23 cellular contexts compared by ENCODE assay signal in the genomic region with DNA sequence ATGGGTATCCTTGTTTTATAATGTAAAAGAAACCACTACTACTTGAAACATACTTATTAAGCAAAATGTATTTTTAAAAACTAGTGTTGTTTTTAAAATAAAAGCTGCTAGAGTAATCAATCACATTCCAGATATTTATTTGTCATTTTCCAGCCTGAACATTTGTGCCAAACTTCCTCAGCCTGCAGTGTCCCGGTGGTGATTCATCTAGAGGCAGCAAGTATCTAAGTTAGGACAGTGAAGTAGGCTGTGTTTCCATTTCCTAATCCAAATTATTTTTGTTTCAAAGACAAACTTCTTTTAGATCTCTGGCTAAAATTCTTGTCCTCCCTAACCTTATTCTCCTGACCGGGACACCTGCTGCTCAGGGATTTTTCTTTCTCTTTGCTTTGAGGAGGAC. TPM values are rescaled to one million over a fixed set of nuclear protein-coding genes. Genes with fewer than 3 reads are reported as not detected.
A peak's percentile ranks its signal among the peaks of the same experiment; 100 is the strongest.
DNase-seq lines count a peak whose midpoint lies in the region; TF ChIP-seq lines count a peak whose summit lies in the region.
"Had no signal": no experiment of that assay in that cellular context is flagged by ENCODE, and none has a peak within 500 bp of the region (broad histone marks: within the 10 kb centered on the region; RNA-seq: fewer than 3 reads in every experiment).

No MANE protein-coding gene starts in this region.

- peaks cover 10 to 14% of the 10 kb centered on the region in 2 experiments for H3K36me3 ChIP-seq in SK-N-SH (replicated peaks in 1 of 2; ENCODE audit: control insufficient read depth in 1 of 2, insufficient read depth in 2 of 2, low read length in 1 of 2)
- H3K36me3 ChIP-seq in ovary, result no peaks in the 10 kb centered on the region
- H3K36me3 ChIP-seq: BLaER1 treated with 17β-estradiol and CSF1 and Interleukin-3, amounts not matched to agents 10 nM and 100 nM; Peyer's patch; SJSA1 had no signal

- no peak for TF ChIP-seq RAD21 in SK-N-SH (IDR thresholded peaks at IDR 0.05; ENCODE audit: low read length)

- POLR2A ChIA-PET in SK-N-SH (lab: Yijun Ruan, JAX), result no interaction called here

- no peaks in the 10 kb centered on the region for H3K4me1 Mint-ChIP-seq in endothelial cell (ENCODE audit: unreplicated experiment)

- TF ChIP-seq POLR2A in ovary (IDR thresholded peaks at IDR 0.05), result no peak

- no peak overlapping the region for H3K9ac ChIP-seq in SK-N-SH
- H3K9ac ChIP-seq: BLaER1 treated with 17β-estradiol and CSF1 and Interleukin-3, amounts not matched to agents 10 nM and 100 nM had no signal

- H3K36me3 Mint-ChIP-seq in endothelial cell (ENCODE audit: low read depth, unreplicated experiment), result no peaks in the 10 kb centered on the region
- H3K36me3 Mint-ChIP-seq: CD8-positive, alpha-beta T cell had no signal

- no peaks in the 10 kb centered on the region for H3K4me1 ChIP-seq in SK-N-SH (ENCODE audit: control insufficient read depth in 1 of 2, insufficient read depth in 2 of 2, low read depth in 1 of 2, low read length in 1 of 2)
- no peaks in the 10 kb centered on the region for H3K4me1 ChIP-seq in ovary (ENCODE audit: insufficient read depth)
- H3K4me1 ChIP-seq: BLaER1 treated with 17β-estradiol and CSF1 and Interleukin-3, amounts not matched to agents 10 nM and 100 nM; Peyer's patch; SJSA1 had no signal

- no peaks in the 10 kb centered on the region for H3K79me2 ChIP-seq in SK-N-SH (ENCODE audit: insufficient read depth)

- H3K4me3 ChIP-seq in SK-N-SH (ENCODE audit: low read depth in 2 of 2, low read length in 1 of 2) (no peak overlapping the region), fibroblast of the aortic adventitia (ENCODE audit: low read depth, low read length) (no peak overlapping the region), ovary (no peak overlapping the region)
- H3K4me3 ChIP-seq: BLaER1 treated with 17β-estradiol and CSF1 and Interleukin-3, amounts not matched to agents 10 nM and 100 nM; Peyer's patch; SJSA1 had no signal

- H2AFZ ChIP-seq in SK-N-SH (ENCODE audit: low read depth), result no peak overlapping the region

- H3K9me2 ChIP-seq in SK-N-SH, result no peaks in the 10 kb centered on the region

- no peaks in the 10 kb centered on the region for H3K9me3 ChIP-seq in SK-N-SH
- no peaks in the 10 kb centered on the region for H3K9me3 ChIP-seq in ovary
- H3K9me3 ChIP-seq: BLaER1 treated with 17β-estradiol and CSF1 and Interleukin-3, amounts not matched to agents 10 nM and 100 nM; Peyer's patch; SJSA1 had no signal

- 70% methylated on average over 2 of the region's 2 CpGs for WGBS in SK-N-SH (ENCODE audit: low lambda C conversion rate)
- 8 to 12% (median 8%) methylated on average over 2 of the region's 2 CpGs for WGBS in ovary, 3 donors

- H3K27me3 ChIP-seq in SK-N-SH (ENCODE audit: insufficient read depth) (no peaks in the 10 kb centered on the region), ovary (no peaks in the 10 kb centered on the region)
- H3K27me3 ChIP-seq: BLaER1 treated with 17β-estradiol and CSF1 and Interleukin-3, amounts not matched to agents 10 nM and 100 nM; Peyer's patch; SJSA1 had no signal

- H3K27ac ChIP-seq in SK-N-SH (ENCODE audit: low read depth in 2 of 2, low read length in 1 of 2) (no peak overlapping the region), ovary (no peak overlapping the region)
- H3K27ac ChIP-seq: BLaER1 treated with 17β-estradiol and CSF1 and Interleukin-3, amounts not matched to agents 10 nM and 100 nM; Peyer's patch; SJSA1 had no signal

- DNase-seq in AG08395 (ENCODE audit: low spot score), result peak; percentile 56
- DNase-seq in GM03348 (ENCODE audit: low spot score), result peak; percentile 55
- DNase-seq in SK-N-SH, result no peak
- DNase-seq in fibroblast of the aortic adventitia (ENCODE audit: low read depth), result peak; percentile 38
- no peak for DNase-seq in endothelial cell (ENCODE audit: low spot score)
- no peak for DNase-seq in HPDE6-E6E7 (ENCODE audit: extremely low spot score)
- DNase-seq in ovary, result no peak
- no peak for DNase-seq in activated CD8-positive, alpha-beta memory T cell treated with anti-CD3 and anti-CD28 coated beads, Interleukin-2, amount 50 U/mL, for 4 hours
- DNase-seq: Calu3; CD8-positive, alpha-beta T cell; MM.1S; NCI-H1092; NCI-H1436 treated with DMSO at 0.1 percent for 48 hours; NCI-H2029 treated with DMSO at 0.1 percent for 48 hours; NCI-H2171 treated with DMSO at 0.1 percent for 48 hours; NCI-H446 treated with DMSO at 0.1 percent for 48 hours; NCI-H69; Peyer's patch; SW 1271 had no signal

- no peaks in the 10 kb centered on the region for H3F3A ChIP-seq in SK-N-SH (replicated peaks; ENCODE audit: insufficient read depth)

- CTCF ChIA-PET in SK-N-SH (lab: Yijun Ruan, JAX), result interaction anchor here (0.6 kb wide), 1 partner anchor 55 kb away, joined by 3 read pairs; no protein-coding TSS in a partner anchor

- no peaks in the 10 kb centered on the region for H3K27me3 Mint-ChIP-seq in endothelial cell (ENCODE audit: unreplicated experiment)

- intact Hi-C loops in ovary (cut with DNase I), result no loop called here

- H4K20me1 ChIP-seq in SK-N-SH (ENCODE audit: insufficient read depth), result no peaks in the 10 kb centered on the region
- H4K20me1 ChIP-seq: BLaER1 treated with 17β-estradiol and CSF1 and Interleukin-3, amounts not matched to agents 10 nM and 100 nM had no signal

- H3K4me2 ChIP-seq in SK-N-SH, result no peak overlapping the region
- H3K4me2 ChIP-seq: BLaER1 treated with 17β-estradiol and CSF1 and Interleukin-3, amounts not matched to agents 10 nM and 100 nM had no signal

- H3K27ac Mint-ChIP-seq in endothelial cell (ENCODE audit: unreplicated experiment), result no peak overlapping the region
- H3K27ac Mint-ChIP-seq: CD8-positive, alpha-beta T cell had no signal

- TF ChIP-seq EP300 in SK-N-SH (IDR thresholded peaks at IDR 0.05; ENCODE audit: borderline replicate concordance in 1 of 2, low read depth in 1 of 2, low read length in 1 of 2) (no peak), ovary (IDR thresholded peaks at IDR 0.05) (no peak)

- no peak overlapping the region for H3K4me3 Mint-ChIP-seq in endothelial cell (ENCODE audit: unreplicated experiment)
- H3K4me3 Mint-ChIP-seq: CD8-positive, alpha-beta T cell had no signal

- no peak for TF ChIP-seq CTCF in SK-N-SH (IDR thresholded peaks at IDR 0.05)
- no peak for TF ChIP-seq CTCF in fibroblast of the aortic adventitia (IDR thresholded peaks at IDR 0.05; ENCODE audit: insufficient read depth, low read length)
- TF ChIP-seq CTCF in endothelial cell (IDR thresholded peaks at IDR 0.05; ENCODE audit: unreplicated experiment), result no peak
- TF ChIP-seq CTCF in ovary (IDR thresholded peaks at IDR 0.05), result no peak

- H3K9me3 Mint-ChIP-seq in endothelial cell (ENCODE audit: unreplicated experiment), result no peaks in the 10 kb centered on the region
- H3K9me3 Mint-ChIP-seq: CD8-positive, alpha-beta T cell had no signal

TF ChIP-seq in SK-N-SH, 30 proteins besides CTCF, POLR2A, EP300 and RAD21:
- no peak for TF ChIP-seq NFIC (IDR thresholded peaks at IDR 0.05; ENCODE audit: borderline replicate concordance)
- TF ChIP-seq FOSL2 (IDR thresholded peaks at IDR 0.05; ENCODE audit: borderline replicate concordance, low read depth), result peak; percentile 12; the same call in 1 of the 2 replicates
- no peak for TF ChIP-seq YY1 (IDR thresholded peaks at IDR 0.05; ENCODE audit: low read depth)

RNA-seq across cellular contexts. Expression of gene GCG, which starts 12.8 kb away (rescaled TPM):
- polyA plus RNA-seq in SK-N-SH (2012; rRNA removed) (not detected in 2 replicates), ovary (not detected)
- polyA plus RNA-seq in SK-N-SH (2012; cell fraction: cytosol; rRNA removed), result not detected in 2 replicates
- not detected in 2 replicates for polyA plus RNA-seq in SK-N-SH (2012; cell fraction: nucleus; rRNA removed)
- total RNA-seq in fibroblast of the aortic adventitia (ENCODE audit: low replicate concordance) (not detected in 2 replicates), endothelial cell (ENCODE audit: unreplicated experiment) (not detected), ovary (under 1 TPM in 2 of 7 donors, not detected in 5; 0.23 to 0.24 TPM)
- total RNA-seq: A172; Calu3; CD8-positive, alpha-beta T cell; H1; SJSA1 had no signal
- polyA plus RNA-seq: H1 had no signal

Comparison
In these comparisons a context has a peak if more than half of its experiments do, and no peak if none do; other contexts are left out.
1. DNase-seq: peak in AG08395 (single experiment), GM03348 (single experiment) and fibroblast of the aortic adventitia (single experiment); none in SK-N-SH (single experiment), endothelial cell (single experiment), HPDE6-E6E7 (single experiment), ovary (0 of 5) and activated CD8-positive, alpha-beta memory T cell treated with anti-CD3 and anti-CD28 coated beads, Interleukin-2, amount 50 U/mL, for 4 hours (single experiment).